1 cellular context compared by ENCODE assay signal in the genomic region with DNA sequence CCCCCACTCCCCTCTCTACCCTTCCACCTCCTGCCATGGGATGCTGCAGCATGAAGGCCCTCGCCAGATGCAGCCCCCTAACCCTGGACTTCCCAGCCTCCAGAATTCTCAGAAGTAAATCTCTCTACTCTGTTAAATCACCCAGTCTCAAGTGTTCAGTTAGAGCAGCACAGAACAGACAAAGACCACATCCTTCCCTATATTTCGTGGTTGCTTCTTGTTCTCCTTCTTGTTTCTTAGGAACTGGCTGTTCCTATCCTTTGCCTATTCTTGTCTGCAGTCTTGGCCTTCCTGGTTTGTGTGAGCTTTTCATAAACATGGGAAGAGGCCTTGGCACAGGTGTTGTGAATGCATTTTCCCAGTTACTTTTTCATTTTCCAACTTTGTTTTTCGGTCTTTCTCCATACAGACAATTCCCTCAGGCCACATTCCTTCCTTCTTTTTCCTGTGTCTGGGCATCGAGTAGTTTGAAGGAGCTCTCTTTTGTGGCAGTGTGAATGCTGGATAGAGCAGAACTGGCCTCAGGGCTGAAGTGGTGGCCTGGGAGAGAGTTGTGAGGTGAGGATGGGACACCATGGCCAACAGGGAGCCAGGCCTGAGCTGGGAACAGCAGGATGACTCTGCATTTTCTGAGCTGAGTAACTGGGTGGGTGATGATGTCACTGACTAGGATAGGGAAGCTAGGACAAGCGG.
TF ChIP-seq lines count a peak whose summit lies in the region.

No MANE protein-coding gene starts in this region.

TF ChIP-seq in K562, 482 proteins besides CTCF, POLR2A, EP300 and RAD21 (continued from another document and continues in another):
- TF ChIP-seq, protein P1, sequence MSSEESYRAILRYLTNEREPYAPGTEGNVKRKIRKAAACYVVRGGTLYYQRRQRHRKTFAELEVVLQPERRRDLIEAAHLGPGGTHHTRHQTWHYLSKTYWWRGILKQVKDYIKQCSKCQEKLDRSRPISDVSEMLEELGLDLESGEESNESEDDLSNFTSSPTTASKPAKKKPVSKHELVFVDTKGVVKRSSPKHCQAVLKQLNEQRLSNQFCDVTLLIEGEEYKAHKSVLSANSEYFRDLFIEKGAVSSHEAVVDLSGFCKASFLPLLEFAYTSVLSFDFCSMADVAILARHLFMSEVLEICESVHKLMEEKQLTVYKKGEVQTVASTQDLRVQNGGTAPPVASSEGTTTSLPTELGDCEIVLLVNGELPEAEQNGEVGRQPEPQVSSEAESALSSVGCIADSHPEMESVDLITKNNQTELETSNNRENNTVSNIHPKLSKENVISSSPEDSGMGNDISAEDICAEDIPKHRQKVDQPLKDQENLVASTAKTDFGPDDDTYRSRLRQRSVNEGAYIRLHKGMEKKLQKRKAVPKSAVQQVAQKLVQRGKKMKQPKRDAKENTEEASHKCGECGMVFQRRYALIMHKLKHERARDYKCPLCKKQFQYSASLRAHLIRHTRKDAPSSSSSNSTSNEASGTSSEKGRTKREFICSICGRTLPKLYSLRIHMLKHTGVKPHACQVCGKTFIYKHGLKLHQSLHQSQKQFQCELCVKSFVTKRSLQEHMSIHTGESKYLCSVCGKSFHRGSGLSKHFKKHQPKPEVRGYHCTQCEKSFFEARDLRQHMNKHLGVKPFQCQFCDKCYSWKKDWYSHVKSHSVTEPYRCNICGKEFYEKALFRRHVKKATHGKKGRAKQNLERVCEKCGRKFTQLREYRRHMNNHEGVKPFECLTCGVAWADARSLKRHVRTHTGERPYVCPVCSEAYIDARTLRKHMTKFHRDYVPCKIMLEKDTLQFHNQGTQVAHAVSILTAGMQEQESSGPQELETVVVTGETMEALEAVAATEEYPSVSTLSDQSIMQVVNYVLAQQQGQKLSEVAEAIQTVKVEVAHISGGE (CRISPR knock-in tag; IDR thresholded peaks at IDR 0.05) = 0 out of 6 replicates have a peak, but pooled peaks of 1 of the 3 experiments have one; percentile 19
- TF ChIP-seq CBFB (CRISPR knock-in tag; IDR thresholded peaks at IDR 0.05) = no peak
- TF ChIP-seq FOXK2 (conservative IDR thresholded peaks at IDR 0.05 in 1 of 2, IDR thresholded peaks at IDR 0.05 in 1 of 2; ENCODE audit: low read depth in 2 of 2) = 0 out of 4 replicates have a peak, but pooled peaks have one; percentile 13 to 39
- TF ChIP-seq OTX1 (CRISPR knock-in tag; IDR thresholded peaks at IDR 0.05) = 0 out of 2 replicates have a peak, but pooled peaks have one; percentile 30
- TF ChIP-seq HDGF (IDR thresholded peaks at IDR 0.05) = 0 out of 2 replicates have a peak, but pooled peaks have one; percentile 42
- peak; percentile 94 for TF ChIP-seq MAFK (IDR thresholded peaks at IDR 0.05; ENCODE audit: low read length)
- TF ChIP-seq EHMT2 (IDR thresholded peaks at IDR 0.05) = peak; percentile 81
- TF ChIP-seq ZNF586 (CRISPR knock-in tag; conservative IDR thresholded peaks at IDR 0.05) = no peak
- TF ChIP-seq ZNF134 (CRISPR knock-in tag; conservative IDR thresholded peaks at IDR 0.05) = no peak
- no peak for TF ChIP-seq KAT8 (IDR thresholded peaks at IDR 0.05; ENCODE audit: low read depth)
- TF ChIP-seq NR4A1 (CRISPR knock-in tag; IDR thresholded peaks at IDR 0.05) = no peak
- TF ChIP-seq NR4A1 (tag; IDR thresholded peaks at IDR 0.05) = peak; percentile 66; the same call in 1 of the 2 replicates
- TF ChIP-seq, protein P2, sequence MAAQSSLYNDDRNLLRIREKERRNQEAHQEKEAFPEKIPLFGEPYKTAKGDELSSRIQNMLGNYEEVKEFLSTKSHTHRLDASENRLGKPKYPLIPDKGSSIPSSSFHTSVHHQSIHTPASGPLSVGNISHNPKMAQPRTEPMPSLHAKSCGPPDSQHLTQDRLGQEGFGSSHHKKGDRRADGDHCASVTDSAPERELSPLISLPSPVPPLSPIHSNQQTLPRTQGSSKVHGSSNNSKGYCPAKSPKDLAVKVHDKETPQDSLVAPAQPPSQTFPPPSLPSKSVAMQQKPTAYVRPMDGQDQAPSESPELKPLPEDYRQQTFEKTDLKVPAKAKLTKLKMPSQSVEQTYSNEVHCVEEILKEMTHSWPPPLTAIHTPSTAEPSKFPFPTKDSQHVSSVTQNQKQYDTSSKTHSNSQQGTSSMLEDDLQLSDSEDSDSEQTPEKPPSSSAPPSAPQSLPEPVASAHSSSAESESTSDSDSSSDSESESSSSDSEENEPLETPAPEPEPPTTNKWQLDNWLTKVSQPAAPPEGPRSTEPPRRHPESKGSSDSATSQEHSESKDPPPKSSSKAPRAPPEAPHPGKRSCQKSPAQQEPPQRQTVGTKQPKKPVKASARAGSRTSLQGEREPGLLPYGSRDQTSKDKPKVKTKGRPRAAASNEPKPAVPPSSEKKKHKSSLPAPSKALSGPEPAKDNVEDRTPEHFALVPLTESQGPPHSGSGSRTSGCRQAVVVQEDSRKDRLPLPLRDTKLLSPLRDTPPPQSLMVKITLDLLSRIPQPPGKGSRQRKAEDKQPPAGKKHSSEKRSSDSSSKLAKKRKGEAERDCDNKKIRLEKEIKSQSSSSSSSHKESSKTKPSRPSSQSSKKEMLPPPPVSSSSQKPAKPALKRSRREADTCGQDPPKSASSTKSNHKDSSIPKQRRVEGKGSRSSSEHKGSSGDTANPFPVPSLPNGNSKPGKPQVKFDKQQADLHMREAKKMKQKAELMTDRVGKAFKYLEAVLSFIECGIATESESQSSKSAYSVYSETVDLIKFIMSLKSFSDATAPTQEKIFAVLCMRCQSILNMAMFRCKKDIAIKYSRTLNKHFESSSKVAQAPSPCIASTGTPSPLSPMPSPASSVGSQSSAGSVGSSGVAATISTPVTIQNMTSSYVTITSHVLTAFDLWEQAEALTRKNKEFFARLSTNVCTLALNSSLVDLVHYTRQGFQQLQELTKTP (IDR thresholded peaks at IDR 0.05; ENCODE audit: low read depth in 1 of 2, partially characterized antibody in 2 of 2) = peak in 1 of 2 experiments; percentile 18
- peak; percentile 76 for TF ChIP-seq DPF2 (IDR thresholded peaks at IDR 0.05)
- TF ChIP-seq JUND (IDR thresholded peaks at IDR 0.05; ENCODE audit: borderline replicate concordance, low read depth, low read length) = peak; percentile 94
- peak; percentile 95 for TF ChIP-seq JUND (tag; IDR thresholded peaks at IDR 0.05; ENCODE audit: borderline replicate concordance, low read depth, low read length)
- TF ChIP-seq, protein P3, sequence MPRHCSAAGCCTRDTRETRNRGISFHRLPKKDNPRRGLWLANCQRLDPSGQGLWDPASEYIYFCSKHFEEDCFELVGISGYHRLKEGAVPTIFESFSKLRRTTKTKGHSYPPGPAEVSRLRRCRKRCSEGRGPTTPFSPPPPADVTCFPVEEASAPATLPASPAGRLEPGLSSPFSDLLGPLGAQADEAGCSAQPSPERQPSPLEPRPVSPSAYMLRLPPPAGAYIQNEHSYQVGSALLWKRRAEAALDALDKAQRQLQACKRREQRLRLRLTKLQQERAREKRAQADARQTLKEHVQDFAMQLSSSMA (CRISPR knock-in tag; IDR thresholded peaks at IDR 0.05) = no peak
- no peak for TF ChIP-seq ZBTB7A (IDR thresholded peaks at IDR 0.05; ENCODE audit: borderline replicate concordance, control insufficient read depth, low read depth, low read length)
- TF ChIP-seq, protein P4, sequence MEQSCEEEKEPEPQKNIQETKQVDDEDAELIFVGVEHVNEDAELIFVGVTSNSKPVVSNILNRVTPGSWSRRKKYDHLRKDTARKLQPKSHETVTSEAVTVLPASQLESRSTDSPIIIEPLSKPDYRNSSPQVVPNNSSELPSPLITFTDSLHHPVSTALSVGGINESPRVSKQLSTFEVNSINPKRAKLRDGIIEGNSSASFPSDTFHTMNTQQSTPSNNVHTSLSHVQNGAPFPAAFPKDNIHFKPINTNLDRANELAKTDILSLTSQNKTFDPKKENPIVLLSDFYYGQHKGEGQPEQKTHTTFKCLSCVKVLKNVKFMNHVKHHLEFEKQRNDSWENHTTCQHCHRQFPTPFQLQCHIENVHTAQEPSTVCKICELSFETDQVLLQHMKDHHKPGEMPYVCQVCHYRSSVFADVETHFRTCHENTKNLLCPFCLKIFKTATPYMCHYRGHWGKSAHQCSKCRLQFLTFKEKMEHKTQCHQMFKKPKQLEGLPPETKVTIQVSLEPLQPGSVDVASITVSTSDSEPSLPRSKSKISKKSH (CRISPR knock-in tag; IDR thresholded peaks at IDR 0.05) = no peak
- TF ChIP-seq ETV5 (CRISPR knock-in tag; IDR thresholded peaks at IDR 0.05; ENCODE audit: low read depth) = no peak
- TF ChIP-seq RBM15 (IDR thresholded peaks at IDR 0.05; ENCODE audit: insufficient read depth, low read length) = no peak
- TF ChIP-seq, protein P5, sequence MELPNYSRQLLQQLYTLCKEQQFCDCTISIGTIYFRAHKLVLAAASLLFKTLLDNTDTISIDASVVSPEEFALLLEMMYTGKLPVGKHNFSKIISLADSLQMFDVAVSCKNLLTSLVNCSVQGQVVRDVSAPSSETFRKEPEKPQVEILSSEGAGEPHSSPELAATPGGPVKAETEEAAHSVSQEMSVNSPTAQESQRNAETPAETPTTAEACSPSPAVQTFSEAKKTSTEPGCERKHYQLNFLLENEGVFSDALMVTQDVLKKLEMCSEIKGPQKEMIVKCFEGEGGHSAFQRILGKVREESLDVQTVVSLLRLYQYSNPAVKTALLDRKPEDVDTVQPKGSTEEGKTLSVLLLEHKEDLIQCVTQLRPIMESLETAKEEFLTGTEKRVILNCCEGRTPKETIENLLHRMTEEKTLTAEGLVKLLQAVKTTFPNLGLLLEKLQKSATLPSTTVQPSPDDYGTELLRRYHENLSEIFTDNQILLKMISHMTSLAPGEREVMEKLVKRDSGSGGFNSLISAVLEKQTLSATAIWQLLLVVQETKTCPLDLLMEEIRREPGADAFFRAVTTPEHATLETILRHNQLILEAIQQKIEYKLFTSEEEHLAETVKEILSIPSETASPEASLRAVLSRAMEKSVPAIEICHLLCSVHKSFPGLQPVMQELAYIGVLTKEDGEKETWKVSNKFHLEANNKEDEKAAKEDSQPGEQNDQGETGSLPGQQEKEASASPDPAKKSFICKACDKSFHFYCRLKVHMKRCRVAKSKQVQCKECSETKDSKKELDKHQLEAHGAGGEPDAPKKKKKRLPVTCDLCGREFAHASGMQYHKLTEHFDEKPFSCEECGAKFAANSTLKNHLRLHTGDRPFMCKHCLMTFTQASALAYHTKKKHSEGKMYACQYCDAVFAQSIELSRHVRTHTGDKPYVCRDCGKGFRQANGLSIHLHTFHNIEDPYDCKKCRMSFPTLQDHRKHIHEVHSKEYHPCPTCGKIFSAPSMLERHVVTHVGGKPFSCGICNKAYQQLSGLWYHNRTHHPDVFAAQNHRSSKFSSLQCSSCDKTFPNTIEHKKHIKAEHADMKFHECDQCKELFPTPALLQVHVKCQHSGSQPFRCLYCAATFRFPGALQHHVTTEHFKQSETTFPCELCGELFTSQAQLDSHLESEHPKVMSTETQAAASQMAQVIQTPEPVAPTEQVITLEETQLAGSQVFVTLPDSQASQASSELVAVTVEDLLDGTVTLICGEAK (IDR thresholded peaks at IDR 0.05) = no peak
- TF ChIP-seq, protein P5 (CRISPR knock-in tag; IDR thresholded peaks at IDR 0.05) = no peak
- TF ChIP-seq ZFX (CRISPR knock-in tag; IDR thresholded peaks at IDR 0.05) = peak; percentile 40; the same call in 1 of the 2 replicates
- no peak for TF ChIP-seq NFYB (IDR thresholded peaks at IDR 0.05; ENCODE audit: extremely low read depth, insufficient read length)
- no peak for TF ChIP-seq POLR2G (IDR thresholded peaks at IDR 0.05; ENCODE audit: low read depth, low read length)
- no peak for TF ChIP-seq ZNF830 (CRISPR knock-in tag; IDR thresholded peaks at IDR 0.05)
- TF ChIP-seq NFRKB (IDR thresholded peaks at IDR 0.05; ENCODE audit: low read depth) = 0 out of 2 replicates have a peak, but pooled peaks have one; percentile 44
- peak; percentile 25; the same call in 1 of the 2 replicates for TF ChIP-seq CXXC5 (CRISPR knock-in tag; IDR thresholded peaks at IDR 0.05)
- no peak for TF ChIP-seq ZNF785 (CRISPR knock-in tag; IDR thresholded peaks at IDR 0.05)
- TF ChIP-seq ZSCAN32 (CRISPR knock-in tag; IDR thresholded peaks at IDR 0.05) = no peak
- TF ChIP-seq ZNF584 (CRISPR knock-in tag; IDR thresholded peaks at IDR 0.05; ENCODE audit: low read depth) = 0 out of 2 replicates have a peak, but pooled peaks have one; percentile 56
- TF ChIP-seq RBM25 (IDR thresholded peaks at IDR 0.05; ENCODE audit: low read depth, low read length, severe bottlenecking) = no peak
- 0 out of 2 replicates have a peak, but pooled peaks have one; percentile 42 for TF ChIP-seq ZNF644 (tag; IDR thresholded peaks at IDR 0.05; ENCODE audit: low read depth)
- peak; percentile 57; the same call in 1 of the 2 replicates for TF ChIP-seq MTA3 (IDR thresholded peaks at IDR 0.05; ENCODE audit: borderline replicate concordance)
- no peak for TF ChIP-seq ZFP36 (IDR thresholded peaks at IDR 0.05; ENCODE audit: low read depth, low read length, partially characterized antibody)
- TF ChIP-seq SREBF1 (IDR thresholded peaks at IDR 0.05; ENCODE audit: borderline replicate concordance, low read depth, low read length) = no peak
- peak; percentile 95 for TF ChIP-seq NFE2L1 (tag; IDR thresholded peaks at IDR 0.05; ENCODE audit: borderline replicate concordance, low read depth)
